ENCODE assay signal across 10 cellular contexts in the genomic region with DNA sequence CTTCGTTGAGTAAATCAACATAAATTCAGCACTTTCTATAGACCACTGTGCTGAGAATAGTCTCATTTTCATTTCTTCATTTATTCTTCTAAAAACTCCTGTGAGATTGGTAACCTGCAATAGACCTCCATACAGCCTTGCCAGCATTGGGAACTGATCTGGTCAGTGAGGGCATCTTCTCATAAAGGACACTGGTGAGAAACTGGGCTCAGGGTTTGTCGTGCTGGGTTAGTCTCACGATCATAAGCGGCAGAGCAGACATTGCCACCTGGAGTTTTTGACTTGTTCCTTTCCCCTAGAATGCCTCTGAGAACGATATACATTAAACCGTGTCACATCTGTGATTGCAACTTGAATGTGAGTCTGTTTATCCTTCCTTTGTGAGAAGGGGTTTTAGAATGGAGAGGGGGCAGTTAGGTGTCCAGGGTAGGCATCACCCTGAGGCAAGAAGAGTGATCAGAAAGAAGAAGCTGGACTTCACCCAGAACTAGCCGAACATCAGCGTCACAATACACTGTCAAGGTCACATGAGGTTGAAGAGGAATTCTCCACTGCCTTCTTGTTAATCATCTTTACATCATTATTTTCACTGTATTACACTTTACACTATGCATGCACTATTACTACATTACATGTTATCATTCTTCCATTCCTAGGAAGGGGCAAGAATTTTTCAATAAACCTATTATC. TPM values are rescaled to one million over a fixed set of nuclear protein-coding genes. Genes with fewer than 3 reads are reported as not detected.
A peak's percentile ranks its signal among the peaks of the same experiment; 100 is the strongest.
DNase-seq lines count a peak whose midpoint lies in the region; ATAC-seq and TF ChIP-seq lines count a peak whose summit lies in the region.
"Had no signal": no experiment of that assay in that cellular context is flagged by ENCODE, and none has a peak within 500 bp of the region (broad histone marks: within the 10 kb centered on the region; RNA-seq: fewer than 3 reads in every experiment).

No MANE protein-coding gene starts in this region.

- POLR2A ChIA-PET in activated CD8-positive, alpha-beta T cell treated with anti-CD3 and anti-CD28 coated beads for 36 hours (lab: Charles Lee): interaction anchor here (0.6 kb wide), 1 partner anchor 239 kb away, joined by 3 read pairs; no protein-coding TSS in a partner anchor

- DNase-seq in activated T-cell treated with anti-CD3 and anti-CD28 coated beads, Interleukin-2, amount 50 U/mL, for 4 hours: no peak
- DNase-seq in activated T-cell treated with anti-CD3 and anti-CD28 coated beads for 4 hours (no peak), immature natural killer cell (no peak), superior temporal gyrus (ENCODE audit: extremely low spot score) (peak; percentile 64), epidermal melanocyte (ENCODE audit: insufficient read length, low spot score) (no peak), AG20443 (ENCODE audit: low spot score) (no peak), occipital lobe (lab: John Stamatoyannopoulos, UW) (no peak)
- no peak for DNase-seq in activated CD8-positive, alpha-beta T cell treated with anti-CD3 and anti-CD28 coated beads for 36 hours
- DNase-seq: KG1, spleen had no signal

- intact Hi-C loops in activated CD8-positive, alpha-beta T cell treated with anti-CD3 and anti-CD28 coated beads for 36 hours (cut with micrococcal nuclease): no loop called here

- H3K4me3 Mint-ChIP-seq in activated T-cell treated with anti-CD3 and anti-CD28 coated beads, Interleukin-2, amount 50 U/mL, for 4 hours: peak overlapping the region; percentile 34
- H3K4me3 Mint-ChIP-seq in activated CD8-positive, alpha-beta T cell treated with anti-CD3 and anti-CD28 coated beads for 36 hours: peak overlapping the region; percentile 41
- peak overlapping the region; percentile 49 to 86 (median 59) for H3K4me3 Mint-ChIP-seq in immature natural killer cell

- TF ChIP-seq CTCF in activated CD8-positive, alpha-beta T cell treated with anti-CD3 and anti-CD28 coated beads for 36 hours (IDR thresholded peaks at IDR 0.05): no peak

- CTCF ChIA-PET in activated CD8-positive, alpha-beta T cell treated with anti-CD3 and anti-CD28 coated beads for 36 hours (lab: Charles Lee): no interaction called here

- no peaks in the 10 kb centered on the region for H3K9me3 Mint-ChIP-seq in activated T-cell treated with anti-CD3 and anti-CD28 coated beads, Interleukin-2, amount 50 U/mL, for 4 hours
- no peaks in the 10 kb centered on the region for H3K9me3 Mint-ChIP-seq in activated CD8-positive, alpha-beta T cell treated with anti-CD3 and anti-CD28 coated beads for 36 hours
- no peaks in the 10 kb centered on the region for H3K9me3 Mint-ChIP-seq in immature natural killer cell

- H3K4me1 Mint-ChIP-seq in activated T-cell treated with anti-CD3 and anti-CD28 coated beads, Interleukin-2, amount 50 U/mL, for 4 hours (ENCODE audit: low read depth): peaks cover 14% of the 10 kb centered on the region
- H3K4me1 Mint-ChIP-seq in activated CD8-positive, alpha-beta T cell treated with anti-CD3 and anti-CD28 coated beads for 36 hours (ENCODE audit: low read depth): peaks cover 9% of the 10 kb centered on the region
- H3K4me1 Mint-ChIP-seq in immature natural killer cell: peaks cover 11 to 13% of the 10 kb centered on the region in 2 donors

- no peaks in the 10 kb centered on the region for H3K36me3 Mint-ChIP-seq in activated T-cell treated with anti-CD3 and anti-CD28 coated beads, Interleukin-2, amount 50 U/mL, for 4 hours (ENCODE audit: insufficient read depth)
- no peaks in the 10 kb centered on the region for H3K36me3 Mint-ChIP-seq in activated CD8-positive, alpha-beta T cell treated with anti-CD3 and anti-CD28 coated beads for 36 hours (ENCODE audit: low read depth)
- H3K36me3 Mint-ChIP-seq in immature natural killer cell: no peaks in the 10 kb centered on the region

- no peak overlapping the region for H3K27ac Mint-ChIP-seq in activated CD8-positive, alpha-beta T cell treated with anti-CD3 and anti-CD28 coated beads for 36 hours
- no peak overlapping the region for H3K27ac Mint-ChIP-seq in immature natural killer cell

- peaks cover 70% of the 10 kb centered on the region for H3K27me3 Mint-ChIP-seq in activated T-cell treated with anti-CD3 and anti-CD28 coated beads, Interleukin-2, amount 50 U/mL, for 4 hours (ENCODE audit: low read depth)
- H3K27me3 Mint-ChIP-seq in activated CD8-positive, alpha-beta T cell treated with anti-CD3 and anti-CD28 coated beads for 36 hours: peaks cover 57% of the 10 kb centered on the region
- peaks cover 5 to 27% (median 11%) of the 10 kb centered on the region in 3 donors for H3K27me3 Mint-ChIP-seq in immature natural killer cell (ENCODE audit: low read depth in 3 of 3)

- ATAC-seq in activated T-cell treated with anti-CD3 and anti-CD28 coated beads, Interleukin-2, amount 50 U/mL, for 4 hours: no peak
- ATAC-seq in activated CD8-positive, alpha-beta T cell treated with anti-CD3 and anti-CD28 coated beads for 36 hours: no peak

RNA-seq across cellular contexts. Expression of gene TTLL7, which starts 1.4 kb away (rescaled TPM):
- total RNA-seq in activated T-cell treated with anti-CD3 and anti-CD28 coated beads, Interleukin-2, amount 50 U/mL, for 4 hours: under 1 TPM; 0.05 to 0.57 (median 0.40) TPM
- 1 to 10 TPM in 1 of 2 experiments, under 1 TPM in 1; 0.41 to 1.4 TPM for total RNA-seq in activated CD8-positive, alpha-beta T cell treated with anti-CD3 and anti-CD28 coated beads for 36 hours
- 1 to 10 TPM in 1 of 3 donors, under 1 TPM in 2; 0.46 to 1.9 (median 0.69) TPM for polyA plus RNA-seq in immature natural killer cell
- total RNA-seq in occipital lobe: 215 TPM

Comparison
In these comparisons a context has a peak if more than half of its experiments do, and no peak if none do; other contexts are left out.
1. RNA of gene TTLL7, which starts 1.4 kb away (total RNA-seq): 215 TPM in occipital lobe (single experiment); 0.41 to 1.4 TPM in activated CD8-positive, alpha-beta T cell treated with anti-CD3 and anti-CD28 coated beads for 36 hours and 0.05 to 0.57 TPM in activated T-cell treated with anti-CD3 and anti-CD28 coated beads, Interleukin-2, amount 50 U/mL, for 4 hours; every median in the first group is over 10 times any median in the second.
2. Peak in every context shown above with its lines, with median percentiles within 50 percentile points of each other: H3K4me3 Mint-ChIP-seq.